In genomic region chr1:223557125-223557465, GRCh38 we compare ENCODE assay signal across 12 cellular contexts.
"Had no signal": no experiment of that assay in that cellular context is flagged by ENCODE, and none has a peak within 500 bp of the region (broad histone marks: within the 10 kb centered on the region; RNA-seq: fewer than 3 reads in every experiment).

No MANE protein-coding gene starts in this region.

- H3K79me2 ChIP-seq: parathyroid adenoma had no signal

- H3K9ac ChIP-seq: neural progenitor cell, parathyroid adenoma had no signal

- H3K4me3 ChIP-seq: neural progenitor cell, tibial artery had no signal

- H3K4me1 Mint-ChIP-seq: endodermal cell, immature natural killer cell, neural progenitor cell had no signal

- H2AFZ ChIP-seq: parathyroid adenoma had no signal

- H3K36me3 Mint-ChIP-seq: activated CD4-positive, alpha-beta memory T cell treated with anti-CD3 and anti-CD28 coated beads for 36 hours; activated naive CD4-positive, alpha-beta T cell treated with anti-CD3 and anti-CD28 coated beads, Interleukin-2, amount 50 U/mL, for 72 hours; immature natural killer cell; neural progenitor cell had no signal

- H3K9me3 Mint-ChIP-seq: activated CD4-positive, alpha-beta memory T cell treated with anti-CD3 and anti-CD28 coated beads for 36 hours; activated naive CD4-positive, alpha-beta T cell treated with anti-CD3 and anti-CD28 coated beads, Interleukin-2, amount 50 U/mL, for 72 hours; activated T-cell treated with anti-CD3 and anti-CD28 coated beads, Interleukin-2, amount 50 U/mL, for 4 hours; endodermal cell; immature natural killer cell; neural progenitor cell had no signal

- H3K36me3 ChIP-seq: neural progenitor cell, tibial artery had no signal

- ATAC-seq: activated T-cell treated with anti-CD3 and anti-CD28 coated beads, Interleukin-2, amount 50 U/mL, for 4 hours had no signal

- H3K4me1 ChIP-seq: neural progenitor cell, parathyroid adenoma, tibial artery had no signal

- H3K27ac Mint-ChIP-seq: activated CD4-positive, alpha-beta memory T cell treated with anti-CD3 and anti-CD28 coated beads for 36 hours; activated naive CD4-positive, alpha-beta T cell treated with anti-CD3 and anti-CD28 coated beads, Interleukin-2, amount 50 U/mL, for 72 hours; endodermal cell; immature natural killer cell; neural progenitor cell had no signal

- H3K4me3 Mint-ChIP-seq: activated CD4-positive, alpha-beta memory T cell treated with anti-CD3 and anti-CD28 coated beads for 36 hours; activated T-cell treated with anti-CD3 and anti-CD28 coated beads, Interleukin-2, amount 50 U/mL, for 4 hours; endodermal cell; immature natural killer cell; neural progenitor cell had no signal

- H3K9me3 ChIP-seq: tibial artery had no signal

- H3K4me2 ChIP-seq: neural progenitor cell had no signal

- DNase-seq: activated CD4-positive, alpha-beta T cell treated with anti-CD3 and anti-CD28 coated beads for 1 hour; activated effector memory CD4-positive, alpha-beta T cell treated with anti-CD3 and anti-CD28 coated beads, Interleukin-2, amount 50 U/mL, for 16 hours; activated T-cell treated with anti-CD3 and anti-CD28 coated beads, Interleukin-2, amount 50 U/mL, for 4 hours; anterior cingulate cortex; cerebellar nuclear complex had no signal

- H3K27ac ChIP-seq: neural progenitor cell, parathyroid adenoma, tibial artery had no signal

- H3K27me3 ChIP-seq: neural progenitor cell, tibial artery had no signal
